ENCODE assay signal across 8 cellular contexts in the genomic region with DNA sequence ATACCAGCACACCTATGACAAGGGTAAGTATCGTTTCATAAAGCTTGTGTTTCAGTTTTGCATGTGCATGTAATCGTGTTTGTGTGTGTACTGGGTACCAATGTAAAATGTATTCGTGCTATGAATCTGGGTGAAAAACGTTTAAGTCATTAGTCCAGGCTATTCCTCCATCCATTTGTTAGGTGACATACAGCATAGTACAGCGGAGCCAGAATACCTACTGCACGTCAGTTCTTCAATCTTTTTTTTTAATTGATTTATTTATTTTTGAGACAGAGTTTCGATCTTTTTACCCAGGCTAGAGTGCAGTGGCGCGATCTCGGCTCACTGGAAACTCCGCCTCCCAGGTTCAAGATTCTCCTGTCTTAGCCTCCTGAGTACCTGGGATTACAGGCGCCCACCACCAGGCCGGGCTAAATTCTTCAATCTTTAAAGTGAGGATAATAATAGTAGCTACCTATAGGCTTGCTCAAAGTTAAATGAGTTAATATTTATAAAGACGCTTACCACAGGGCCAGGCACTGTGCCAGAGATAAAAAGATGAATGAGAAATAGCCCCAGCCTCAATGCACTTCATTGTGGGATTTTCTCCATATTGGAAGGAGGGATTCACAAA. TPM values are rescaled to one million over a fixed set of nuclear protein-coding genes. Genes with fewer than 3 reads are reported as not detected.
DNase-seq lines count a peak whose midpoint lies in the region; ATAC-seq, FAIRE-seq and TF ChIP-seq lines count a peak whose summit lies in the region.

No MANE protein-coding gene starts in this region.

- H3K27ac ChIP-seq in AG04450 (ENCODE audit: low read depth, low read length) (peak overlapping the region; percentile 61), kidney (ENCODE audit: low read depth in 2 of 2, low read length in 2 of 2) (peak overlapping the region in 1 of 2 donors; percentile 40), thoracic aorta (peak overlapping the region; percentile 92 to 99)

- H3K9ac ChIP-seq in kidney (ENCODE audit: low read length in 2 of 2), result peak overlapping the region in 1 of 2 donors; percentile 54

- H3K9me3 Mint-ChIP-seq in activated naive CD4-positive, alpha-beta T cell treated with anti-CD3 and anti-CD28 coated beads, Interleukin-2, amount 50 U/mL, for 24 hours, result no peaks in the 10 kb centered on the region

- no peak for FAIRE-seq in kidney (lab: Jason Lieb, UNC)

- CTCF ChIA-PET in AG04450 (lab: Charles Lee), result interaction anchor here (0.6 to 5.0 kb wide), 9 partner anchors 12 to 303 kb away, joined by 3 to 28 read pairs (median 4); a partner anchor contains a TSS

- peak overlapping the region; percentile 100 for H3K4me3 Mint-ChIP-seq in activated naive CD4-positive, alpha-beta T cell treated with anti-CD3 and anti-CD28 coated beads, Interleukin-2, amount 50 U/mL, for 24 hours

- POLR2A ChIA-PET in AG04450 (lab: Yijun Ruan, JAX), result interaction anchor here (0.9 to 1.1 kb wide), 2 partner anchors 16 to 63 kb away, joined by 3 to 4 read pairs; a partner anchor contains a TSS

- H3K27ac Mint-ChIP-seq in activated naive CD4-positive, alpha-beta T cell treated with anti-CD3 and anti-CD28 coated beads, Interleukin-2, amount 50 U/mL, for 24 hours, result peak overlapping the region; percentile 99

- peaks cover 41% of the 10 kb centered on the region for H3K4me1 Mint-ChIP-seq in activated naive CD4-positive, alpha-beta T cell treated with anti-CD3 and anti-CD28 coated beads, Interleukin-2, amount 50 U/mL, for 24 hours

- H3K27me3 ChIP-seq in AG04450 (ENCODE audit: control insufficient read depth, insufficient read depth, low read length) (no peaks in the 10 kb centered on the region), HAP-1 (ENCODE audit: low read depth) (no peaks in the 10 kb centered on the region), thoracic aorta (replicated peaks; ENCODE audit: insufficient read depth) (no peaks in the 10 kb centered on the region)

- TF ChIP-seq CTCF in AG04450 (IDR thresholded peaks at IDR 0.05; ENCODE audit: low read depth, low read length) (no peak), kidney (IDR thresholded peaks at IDR 0.05; ENCODE audit: borderline replicate concordance, extremely low read depth, insufficient read depth) (no peak), thoracic aorta (IDR thresholded peaks at IDR 0.05) (no peak), GM13976 (IDR thresholded peaks at IDR 0.05; ENCODE audit: borderline replicate concordance, control extremely low read depth, extremely low read depth, insufficient read depth, missing control alignments) (no peak)

- H3K36me3 ChIP-seq in HAP-1 (replicated peaks) (peaks cover 30% of the 10 kb centered on the region), kidney (ENCODE audit: control insufficient read depth in 1 of 2, insufficient read depth in 2 of 2, low read length in 2 of 2) (peaks cover 10 to 22% of the 10 kb centered on the region in 2 donors), thoracic aorta (peaks cover 21% of the 10 kb centered on the region)

- in situ Hi-C loops in HAP-1 (cut with MboI; ENCODE audit: low sequenced_read_pairs) (loop anchor here (10.0 kb wide), 1 partner anchor 64 kb away; a partner anchor contains a TSS), GM13976 (cut with MboI; ENCODE audit: low sequenced_read_pairs, unreplicated experiment) (no loop called here)

- intact Hi-C loops in kidney (cut with DNase I), result no loop called here

- peaks cover 19% of the 10 kb centered on the region for H3K36me3 Mint-ChIP-seq in activated naive CD4-positive, alpha-beta T cell treated with anti-CD3 and anti-CD28 coated beads, Interleukin-2, amount 50 U/mL, for 24 hours

- DNase-seq in AG04450 (ENCODE audit: low read depth, low spot score), result no peak
- peak in 1 of 2 experiments; percentile 45 for DNase-seq in HAP-1 (ENCODE audit: low spot score in 2 of 2)
- no peak for DNase-seq in kidney
- no peak for DNase-seq in thoracic aorta (ENCODE audit: low spot score)
- no peak for DNase-seq in EL
- no peak for DNase-seq in GM13976 (ENCODE audit: low spot score)

- ATAC-seq in thoracic aorta (ENCODE audit: insufficient number of reproducible peaks, low FRiP score, low read depth), result no peak
- ATAC-seq in GM19023 (IDR thresholded peaks at IDR 0.05; ENCODE audit: unreplicated experiment), result no peak

- H3K4me3 ChIP-seq in AG04450 (ENCODE audit: low read depth, low read length) (peak overlapping the region; percentile 92), HAP-1 (peak overlapping the region; percentile 25), kidney (ENCODE audit: low read length in 2 of 2) (peak overlapping the region; percentile 90 to 100), thoracic aorta (peak overlapping the region; percentile 82)

- H3K4me1 ChIP-seq in HAP-1 (peaks cover 16% of the 10 kb centered on the region), kidney (ENCODE audit: control insufficient read depth in 1 of 2, insufficient read depth in 1 of 2, low read depth in 1 of 2, low read length in 2 of 2) (peaks cover 8% of the 10 kb centered on the region in 2 donors), thoracic aorta (ENCODE audit: control insufficient read depth in 1 of 2, low read depth in 2 of 2) (peaks cover 14 to 21% of the 10 kb centered on the region in 2 donors)

- no peaks in the 10 kb centered on the region for H3K27me3 Mint-ChIP-seq in activated naive CD4-positive, alpha-beta T cell treated with anti-CD3 and anti-CD28 coated beads, Interleukin-2, amount 50 U/mL, for 24 hours

- no peaks in the 10 kb centered on the region for H3K9me3 ChIP-seq in AG04450 (ENCODE audit: control insufficient read depth, insufficient read depth, low read length)
- no peaks in the 10 kb centered on the region for H3K9me3 ChIP-seq in HAP-1
- H3K9me3 ChIP-seq in kidney (ENCODE audit: control insufficient read depth in 1 of 2, low read length in 2 of 2), result no peaks in the 10 kb centered on the region
- H3K9me3 ChIP-seq in thoracic aorta, result no peaks in the 10 kb centered on the region

RNA-seq across cellular contexts. Expression of a gene that starts 0.6 kb away (rescaled TPM):
- 348 and 382 TPM in 2 replicates for polyA plus RNA-seq in AG04450 (2011; rRNA removed)
- polyA minus RNA-seq in AG04450 (2011; rRNA and poly(A)+ RNA removed), result 332 and 336 TPM in 2 replicates
- total RNA-seq in kidney, result 46.7 TPM
- polyA plus RNA-seq in kidney (ENCODE audit: insufficient read depth, low read depth, low replicate concordance), result 637 TPM
- 1,000 to 10,000 TPM in 1 of 2 donors, 100 to 1,000 TPM in 1; 103 to 1,114 TPM for total RNA-seq in thoracic aorta

RNA-seq across cellular contexts. Expression of a gene that starts 20.2 kb away (rescaled TPM):
- polyA plus RNA-seq in AG04450 (2011; rRNA removed) (3.9 and 4.7 TPM in 2 replicates), kidney (ENCODE audit: insufficient read depth, low read depth, low replicate concordance) (2.7 TPM)
- 5.3 and 7.0 TPM in 2 replicates for polyA minus RNA-seq in AG04450 (2011; rRNA and poly(A)+ RNA removed)
- total RNA-seq in kidney (9.4 TPM), thoracic aorta (1 to 10 TPM; 4.5 to 7.6 TPM)

RNA-seq across cellular contexts. Expression of a gene that starts 38.9 kb away (rescaled TPM):
- 1.7 and 2.1 TPM in 2 replicates for polyA plus RNA-seq in AG04450 (2011; rRNA removed)
- 1.7 and 2.7 TPM in 2 replicates for polyA minus RNA-seq in AG04450 (2011; rRNA and poly(A)+ RNA removed)
- 58.1 TPM for total RNA-seq in kidney
- polyA plus RNA-seq in kidney (ENCODE audit: insufficient read depth, low read depth, low replicate concordance), result 31.5 TPM
- 1 to 10 TPM; 1.1 to 3.2 TPM for total RNA-seq in thoracic aorta

RNA-seq across cellular contexts. Expression of a gene that starts 44.0 kb away (rescaled TPM):
- polyA plus RNA-seq in AG04450 (2011; rRNA removed) (21.0 and 22.8 TPM in 2 replicates), kidney (ENCODE audit: insufficient read depth, low read depth, low replicate concordance) (61.1 TPM)
- polyA minus RNA-seq in AG04450 (2011; rRNA and poly(A)+ RNA removed), result 26.3 and 30.4 TPM in 2 replicates
- total RNA-seq in kidney (33.1 TPM), thoracic aorta (10 to 100 TPM; 17.6 to 20.6 TPM)

Comparison
In these comparisons a context has a peak if more than half of its experiments do, and no peak if none do; other contexts are left out.
1. H3K4me3 ChIP-seq: peak in every context shown above with its lines; median percentile 95 in kidney; 92 in AG04450; 82 in thoracic aorta; 25 in HAP-1.
2. RNA of a gene that starts 38.9 kb away (total RNA-seq): 58.1 TPM in kidney (single experiment); 1.1 to 3.2 TPM in thoracic aorta; every median in the first group is over 10 times any median in the second.